ENCODE assay signal across 25 cellular contexts in genomic region chr3:183564046-183564445, GRCh38. TPM values are rescaled to one million over a fixed set of nuclear protein-coding genes. Genes with fewer than 3 reads are reported as not detected.
DNase-seq lines count a peak whose midpoint lies in the region; ATAC-seq, FAIRE-seq and TF ChIP-seq lines count a peak whose summit lies in the region.
"Had no signal": no experiment of that assay in that cellular context is flagged by ENCODE, and none has a peak within 500 bp of the region (broad histone marks: within the 10 kb centered on the region; RNA-seq: fewer than 3 reads in every experiment).

No MANE protein-coding gene starts in this region.

- no peak overlapping the region for H3K4me3 ChIP-seq in HepG2 (replicated peaks in 1 of 3; ENCODE audit: insufficient read depth in 1 of 3, low read depth in 2 of 3, low read length in 3 of 3)
- no peak overlapping the region for H3K4me3 ChIP-seq in right lobe of liver
- H3K4me3 ChIP-seq in NB4 (ENCODE audit: low read depth, low read length): no peak overlapping the region
- H3K4me3 ChIP-seq: left ventricle myocardium inferior, sigmoid colon, thyroid gland had no signal

- no peak overlapping the region for H3K9ac ChIP-seq in HepG2 (ENCODE audit: insufficient read depth, low read depth, low read length)

- no peaks in the 10 kb centered on the region for H3K9me3 Mint-ChIP-seq in activated T-helper 17 cell treated with anti-CD3 and anti-CD28 coated beads, Interleukin-2, amount 50 U/mL, for 72 hours
- no peaks in the 10 kb centered on the region for H3K9me3 Mint-ChIP-seq in stimulated activated memory B cell treated with anti-CD40 and anti-IgM and Interleukin-4, amounts not matched to agents 10 μg/mL and 1 μg/mL and 100 μg/mL, for 72 hours
- H3K9me3 Mint-ChIP-seq: CD8-positive, alpha-beta T cell had no signal

- H2AFZ ChIP-seq in HepG2 (ENCODE audit: low read length): no peak overlapping the region

- no peaks in the 10 kb centered on the region for H4K20me1 ChIP-seq in HepG2 (ENCODE audit: insufficient read depth, low read length)

- H3K4me1 ChIP-seq in HepG2 (ENCODE audit: insufficient read depth, low read length) (no peaks in the 10 kb centered on the region), right lobe of liver (no peaks in the 10 kb centered on the region)
- H3K4me1 ChIP-seq: sigmoid colon, thyroid gland had no signal

- peak overlapping the region; percentile 38 for H3K4me3 Mint-ChIP-seq in activated T-helper 17 cell treated with anti-CD3 and anti-CD28 coated beads, Interleukin-2, amount 50 U/mL, for 72 hours
- H3K4me3 Mint-ChIP-seq in stimulated activated memory B cell treated with anti-CD40 and anti-IgM and Interleukin-4, amounts not matched to agents 10 μg/mL and 1 μg/mL and 100 μg/mL, for 72 hours: no peak overlapping the region
- H3K4me3 Mint-ChIP-seq: activated CD4-positive, alpha-beta T cell treated with anti-CD3 and anti-CD28 coated beads, Interleukin-2, amount 10 ng/mL, durations not matched to agents 24 days and 14 days; CD8-positive, alpha-beta T cell had no signal

- H3K4me1 Mint-ChIP-seq in activated T-helper 17 cell treated with anti-CD3 and anti-CD28 coated beads, Interleukin-2, amount 50 U/mL, for 72 hours: no peaks in the 10 kb centered on the region
- H3K4me1 Mint-ChIP-seq in stimulated activated memory B cell treated with anti-CD40 and anti-IgM and Interleukin-4, amounts not matched to agents 10 μg/mL and 1 μg/mL and 100 μg/mL, for 72 hours: peaks cover 11% of the 10 kb centered on the region

- in situ Hi-C loops in HepG2 (cut with HindIII; ENCODE audit: extremely low pct_ligation_motif_present, low pct_unique_long_range_greater_than_20kb): no loop called here

- no peaks in the 10 kb centered on the region for H3K36me3 Mint-ChIP-seq in activated T-helper 17 cell treated with anti-CD3 and anti-CD28 coated beads, Interleukin-2, amount 50 U/mL, for 72 hours (ENCODE audit: low read depth)
- H3K36me3 Mint-ChIP-seq in stimulated activated memory B cell treated with anti-CD40 and anti-IgM and Interleukin-4, amounts not matched to agents 10 μg/mL and 1 μg/mL and 100 μg/mL, for 72 hours: no peaks in the 10 kb centered on the region
- H3K36me3 Mint-ChIP-seq: CD8-positive, alpha-beta T cell had no signal

- H3K36me3 ChIP-seq in HepG2 (replicated peaks in 1 of 2; ENCODE audit: control insufficient read depth in 1 of 2, insufficient read depth in 2 of 2, low read length in 2 of 2) (no peaks in the 10 kb centered on the region), right lobe of liver (no peaks in the 10 kb centered on the region)
- H3K36me3 ChIP-seq: left ventricle myocardium inferior, sigmoid colon, thyroid gland had no signal

- H3K27me3 Mint-ChIP-seq in activated T-helper 17 cell treated with anti-CD3 and anti-CD28 coated beads, Interleukin-2, amount 50 U/mL, for 72 hours: no peaks in the 10 kb centered on the region
- no peaks in the 10 kb centered on the region for H3K27me3 Mint-ChIP-seq in stimulated activated memory B cell treated with anti-CD40 and anti-IgM and Interleukin-4, amounts not matched to agents 10 μg/mL and 1 μg/mL and 100 μg/mL, for 72 hours

- H3K27ac Mint-ChIP-seq in activated T-helper 17 cell treated with anti-CD3 and anti-CD28 coated beads, Interleukin-2, amount 50 U/mL, for 72 hours: peak overlapping the region; percentile 32
- H3K27ac Mint-ChIP-seq in stimulated activated memory B cell treated with anti-CD40 and anti-IgM and Interleukin-4, amounts not matched to agents 10 μg/mL and 1 μg/mL and 100 μg/mL, for 72 hours: peak overlapping the region; percentile 55
- H3K27ac Mint-ChIP-seq: activated CD4-positive, alpha-beta T cell treated with anti-CD3 and anti-CD28 coated beads, Interleukin-2, amount 10 ng/mL, durations not matched to agents 24 days and 14 days; CD8-positive, alpha-beta T cell had no signal

- intact Hi-C loops in HepG2 (cut with micrococcal nuclease; ENCODE audit: unreplicated experiment) (no loop called here), right lobe of liver (cut with DNase I) (loop anchor here (10.0 kb wide), 1 partner anchor 59 kb away; no protein-coding TSS in a partner anchor)

- no peak overlapping the region for H3K4me2 ChIP-seq in HepG2 (ENCODE audit: low read depth, low read length)

- CTCF ChIA-PET in HepG2 (lab: Yijun Ruan, JAX; ENCODE audit: low intra/inter-chr PET ratio, low total read pairs): no interaction called here

- TF ChIP-seq CTCF in HepG2 (CRISPR knock-in tag; IDR thresholded peaks at IDR 0.05) (no peak), right lobe of liver (IDR thresholded peaks at IDR 0.05) (no peak), NB4 (IDR thresholded peaks at IDR 0.05; ENCODE audit: low read depth, low read length) (no peak)

- FAIRE-seq in HepG2 (lab: Jason Lieb, UNC): no peak
- FAIRE-seq: GM18507 had no signal

- H3K9me3 ChIP-seq in HepG2 (ENCODE audit: low read length) (no peaks in the 10 kb centered on the region), right lobe of liver (no peaks in the 10 kb centered on the region)
- H3K9me3 ChIP-seq: sigmoid colon, thyroid gland had no signal

- DNase-seq in HepG2 (ENCODE audit: low spot score) (no peak), right lobe of liver (no peak), NB4 (ENCODE audit: low read depth) (peak; percentile 8), HPDE6-E6E7 (ENCODE audit: extremely low spot score) (no peak), NCI-H1105 treated with DMSO at 0.1 percent for 48 hours (lab: John Stamatoyannopoulos, UW) (no peak)
- no peak for DNase-seq in stimulated activated CD4-positive, alpha-beta T cell treated with anti-CD3 and anti-CD28 coated beads, Interleukin-1b, Interleukin-23, amount 100 ng/mL, for 48 hours
- DNase-seq: activated CD4-positive, alpha-beta T cell treated with anti-CD3 and anti-CD28 coated beads, Interleukin-2, amount 10 ng/mL, durations not matched to agents 24 days and 14 days; activated naive CD4-positive, alpha-beta T cell treated with anti-CD3 and anti-CD28 coated beads, Interleukin-2, amount 50 U/mL, for 16 hours; aorta; CD8-positive, alpha-beta T cell; central memory CD4-positive, alpha-beta T cell; HCEC 1CT; KG1; left ventricle myocardium inferior; midbrain; NCI-H1694 treated with DMSO at 0.1 percent for 48 hours; Right ventricle myocardium superior; sigmoid colon; thyroid gland had no signal

- no peak overlapping the region for H3K27ac ChIP-seq in HepG2 (ENCODE audit: extremely low read length, insufficient read depth, low read length)
- H3K27ac ChIP-seq in right lobe of liver: no peak overlapping the region
- H3K27ac ChIP-seq: epithelial cell of prostate, sigmoid colon, thyroid gland had no signal

- H3K27me3 ChIP-seq in HepG2 (ENCODE audit: control insufficient read depth in 1 of 2, insufficient read depth in 2 of 2, low read length in 2 of 2) (peaks cover 0 to 9% of the 10 kb centered on the region in 2 experiments; a peak in 1 of 5 replicates), right lobe of liver (no peaks in the 10 kb centered on the region)
- H3K27me3 ChIP-seq: sigmoid colon, thyroid gland had no signal

- POLR2A ChIA-PET in HepG2 (lab: Yijun Ruan, JAX): no interaction called here

- WGBS in HepG2 (ENCODE audit: low lambda C conversion rate): 53% methylated on average over 5 of the region's 5 CpGs
- 76% methylated on average over 5 of the region's 5 CpGs for WGBS in right lobe of liver (ENCODE audit: insufficient coverage, low coverage, low lambda C conversion rate, missing lambda C conversion rate)

- TF ChIP-seq RAD21 in HepG2 (CRISPR knock-in tag; IDR thresholded peaks at IDR 0.05): no peak

- no TSS peak for BruUV-seq in HepG2 (replicated peaks; lab: Mats Ljungman, UMichigan)

- no peak for TF ChIP-seq EP300 in HepG2 (IDR thresholded peaks at IDR 0.05; ENCODE audit: low read depth in 2 of 2, low read length in 2 of 2)
- no peak for TF ChIP-seq EP300 in HepG2 (CRISPR knock-in tag; IDR thresholded peaks at IDR 0.05; ENCODE audit: borderline replicate concordance)

- no peaks in the 10 kb centered on the region for H3K79me2 ChIP-seq in HepG2 (ENCODE audit: insufficient read depth, low read length)

- no peak for TF ChIP-seq POLR2A in HepG2 (IDR thresholded peaks at IDR 0.05; ENCODE audit: insufficient read depth in 1 of 2, low read depth in 2 of 2, low read length in 2 of 2)
- no peak for TF ChIP-seq POLR2A in right lobe of liver (IDR thresholded peaks at IDR 0.05)
- TF ChIP-seq POLR2A in NB4 (IDR thresholded peaks at IDR 0.05; ENCODE audit: extremely low read depth, insufficient read length): no peak

- no peak for ATAC-seq in HepG2
- ATAC-seq in right lobe of liver: no peak
- ATAC-seq in activated T-helper 17 cell treated with anti-CD3 and anti-CD28 coated beads, Interleukin-2, amount 50 U/mL, for 72 hours (replicated peaks): peak; percentile 62
- ATAC-seq in stimulated activated memory B cell treated with anti-CD40 and anti-IgM and Interleukin-4, amounts not matched to agents 10 μg/mL and 1 μg/mL and 100 μg/mL, for 72 hours: no peak
- ATAC-seq: CD8-positive, alpha-beta T cell had no signal

TF ChIP-seq in HepG2, 621 proteins besides CTCF, POLR2A, EP300 and RAD21 (continues in another document):
- peak; percentile 42; the same call in 1 of the 2 replicates for TF ChIP-seq NFE2L2 (IDR thresholded peaks at IDR 0.05; ENCODE audit: low read length)

RNA-seq across cellular contexts. Expression of gene KLHL6, which starts 8.5 kb away (rescaled TPM):
- total RNA-seq in HepG2 (2016; rRNA removed; fragmentation: Illumina TruSeq; extraction: Trizol) (not detected in 2 replicates), right lobe of liver (1 to 10 TPM in 4 of 6 experiments, under 1 TPM in 2; 0.59 to 2.7 (median 1.6) TPM)
- total RNA-seq in HepG2 (2016; cell fraction: cytosol; rRNA removed; fragmentation: Illumina TruSeq; extraction: Trizol; ENCODE audit: low read depth): not detected in 2 replicates
- not detected in 2 replicates for total RNA-seq in HepG2 (2016; cell fraction: insoluble cytoplasmic fraction; rRNA removed; fragmentation: Illumina TruSeq; extraction: Trizol)
- not detected in 2 replicates for total RNA-seq in HepG2 (2016; cell fraction: membrane; rRNA removed; fragmentation: Illumina TruSeq; extraction: Trizol)
- not detected in 2 replicates for total RNA-seq in HepG2 (2016; cell fraction: nucleus; rRNA removed; fragmentation: Illumina TruSeq; extraction: Trizol)
- not detected in 2 replicates for polyA plus RNA-seq in HepG2 (2011; rRNA removed)
- polyA plus RNA-seq in HepG2 (2011; cell fraction: cytosol; rRNA removed): 0.03 TPM in 1 of 2 replicates, not detected in the other
- 0.05 TPM in 1 of 2 replicates, not detected in the other for polyA plus RNA-seq in HepG2 (2011; cell fraction: nucleus; rRNA removed)
- 0.04 and 0.07 TPM in 2 replicates for polyA plus RNA-seq in HepG2 (2012)
- not detected in 2 replicates for polyA plus RNA-seq in HepG2 (2016; cell fraction: cytosol; fragmentation: Illumina TruSeq; extraction: Trizol; ENCODE audit: low read depth)
- polyA plus RNA-seq in HepG2 (2016; cell fraction: insoluble cytoplasmic fraction; fragmentation: Illumina TruSeq; extraction: Trizol; ENCODE audit: low read depth): not detected in 2 replicates
- polyA plus RNA-seq in HepG2 (2016; cell fraction: membrane; fragmentation: Illumina TruSeq; extraction: Trizol; ENCODE audit: low read depth): not detected in 2 replicates
- not detected in 2 replicates for polyA plus RNA-seq in HepG2 (2016; cell fraction: nucleus; fragmentation: Illumina TruSeq; extraction: Trizol; ENCODE audit: insufficient read depth, low read depth)
- polyA minus RNA-seq in HepG2 (2011; rRNA and poly(A)+ RNA removed; ENCODE audit: low replicate concordance): 0.33 TPM in 1 of 2 replicates, not detected in the other
- polyA minus RNA-seq in HepG2 (2011; cell fraction: cytosol; rRNA and poly(A)+ RNA removed): not detected in 2 replicates
- polyA minus RNA-seq in HepG2 (2011; cell fraction: nucleus; rRNA and poly(A)+ RNA removed): not detected in 2 replicates
- 10 to 100 TPM; 33.5 to 39.7 TPM for total RNA-seq in activated T-helper 17 cell treated with anti-CD3 and anti-CD28 coated beads, Interleukin-2, amount 50 U/mL, for 72 hours
- total RNA-seq: G401 had no signal
- polyA plus RNA-seq: neural cell had no signal

Comparison
In these comparisons a context has a peak if more than half of its experiments do, and no peak if none do; other contexts are left out.
1. RNA of gene KLHL6, which starts 8.5 kb away (total RNA-seq): 33.5 to 39.7 TPM in activated T-helper 17 cell treated with anti-CD3 and anti-CD28 coated beads, Interleukin-2, amount 50 U/mL, for 72 hours; 0.59 to 2.7 TPM in right lobe of liver and not detected in HepG2; every median in the first group is over 4 times any median in the second.